In the genomic region with DNA sequence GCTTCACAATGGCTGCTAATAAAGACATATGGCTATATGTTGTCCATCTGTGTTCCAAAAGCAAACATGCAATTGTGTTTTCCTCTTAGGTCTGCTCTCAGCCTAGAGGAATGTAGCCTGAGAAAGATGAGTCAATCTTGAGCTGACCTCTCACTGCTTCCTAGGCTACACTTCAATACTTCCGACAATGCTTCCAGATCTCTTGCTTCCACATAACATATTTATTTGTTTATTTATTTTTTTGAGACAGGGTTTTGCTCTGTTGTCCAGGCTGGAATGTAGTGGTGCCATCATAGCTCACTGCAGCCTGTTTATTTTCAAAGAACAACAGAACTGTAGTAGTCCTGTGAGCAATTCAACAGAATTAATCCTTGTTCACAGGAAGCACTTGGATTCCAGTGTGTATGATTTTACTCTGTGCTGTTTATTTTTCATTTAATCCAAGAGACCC, we compare ENCODE assay signal across 10 cellular contexts.
DNase-seq lines count a peak whose midpoint lies in the region; ATAC-seq and TF ChIP-seq lines count a peak whose summit lies in the region.
"Had no signal": no experiment of that assay in that cellular context is flagged by ENCODE, and none has a peak within 500 bp of the region (broad histone marks: within the 10 kb centered on the region; RNA-seq: fewer than 3 reads in every experiment).

No MANE protein-coding gene starts in this region.

- H3K27me3 Mint-ChIP-seq in HFFc6 (ENCODE audit: insufficient read depth) (no peaks in the 10 kb centered on the region), glutamatergic neuron (ENCODE audit: unreplicated experiment) (no peaks in the 10 kb centered on the region)
- H3K27me3 Mint-ChIP-seq: stimulated activated memory B cell treated with anti-CD40 and anti-IgM and Interleukin-4, amounts not matched to agents 10 μg/mL and 1 μg/mL and 100 μg/mL, for 72 hours had no signal

- peak overlapping the region; percentile 7 for H3K4me3 ChIP-seq in adipocyte (ENCODE audit: low read length)
- H3K4me3 ChIP-seq in smooth muscle cell: no peak overlapping the region

- H3K27ac ChIP-seq in smooth muscle cell (ENCODE audit: low read depth): peak overlapping the region; percentile 72

- H3K4me2 ChIP-seq in smooth muscle cell: peak overlapping the region; percentile 12

- peaks cover 60% of the 10 kb centered on the region for H3K4me1 Mint-ChIP-seq in HFFc6 (ENCODE audit: low read depth)
- peaks cover 15% of the 10 kb centered on the region for H3K4me1 Mint-ChIP-seq in glutamatergic neuron (ENCODE audit: low read depth, unreplicated experiment)
- H3K4me1 Mint-ChIP-seq: stimulated activated memory B cell treated with anti-CD40 and anti-IgM and Interleukin-4, amounts not matched to agents 10 μg/mL and 1 μg/mL and 100 μg/mL, for 72 hours had no signal

- 17% methylated on average over 1 of the region's 1 CpG for whole genome bisulfite sequencing in smooth muscle cell (ENCODE audit: low lambda C conversion rate)

- peaks cover 19% of the 10 kb centered on the region for H3K4me1 ChIP-seq in adipocyte (ENCODE audit: control insufficient read depth, insufficient read depth, low read length)
- no peaks in the 10 kb centered on the region for H3K4me1 ChIP-seq in smooth muscle cell (ENCODE audit: low read depth)

- H3K9ac ChIP-seq in adipocyte (ENCODE audit: low read length) (no peak overlapping the region), smooth muscle cell (ENCODE audit: low read depth) (no peak overlapping the region)

- peak; percentile 68 for DNase-seq in HFFc6
- DNase-seq in adipocyte (ENCODE audit: low read depth): peak; percentile 58
- peak; percentile 84 for DNase-seq in glomerular endothelial cell (ENCODE audit: extremely low read depth, low read depth, low spot score)
- no peak for DNase-seq in smooth muscle cell (lab: John Stamatoyannopoulos, UW; ENCODE audit: unreplicated experiment)
- DNase-seq in NK-92 (lab: John Stamatoyannopoulos, UW; ENCODE audit: unreplicated experiment): no peak
- no peak for DNase-seq in glutamatergic neuron
- DNase-seq: activated naive CD4-positive, alpha-beta T cell treated with anti-CD3 and anti-CD28 coated beads for 36 hours; NCI-H1105 had no signal

- H3K27me3 ChIP-seq in adipocyte (replicated peaks; ENCODE audit: control insufficient read depth, insufficient read depth, low read length): no peaks in the 10 kb centered on the region
- H3K27me3 ChIP-seq in smooth muscle cell (ENCODE audit: low read depth): no peaks in the 10 kb centered on the region

- H2AFZ ChIP-seq in smooth muscle cell (ENCODE audit: low read depth): peak overlapping the region; percentile 43

- TF ChIP-seq CTCF in HFFc6 (IDR thresholded peaks at IDR 0.05): no peak
- TF ChIP-seq CTCF in smooth muscle cell (IDR thresholded peaks at IDR 0.05; ENCODE audit: borderline replicate concordance, insufficient read depth, poor library complexity, severe bottlenecking): no peak
- TF ChIP-seq CTCF in glutamatergic neuron (IDR thresholded peaks at IDR 0.05; ENCODE audit: partially characterized antibody, unreplicated experiment): no peak

- peaks cover 21% of the 10 kb centered on the region for H3K9me3 Mint-ChIP-seq in HFFc6
- H3K9me3 Mint-ChIP-seq in glutamatergic neuron (ENCODE audit: unreplicated experiment): peaks cover 2% of the 10 kb centered on the region

- peaks cover 9% of the 10 kb centered on the region for H3K9me3 ChIP-seq in adipocyte (ENCODE audit: control insufficient read depth, low read length)
- peaks cover 7% of the 10 kb centered on the region for H3K9me3 ChIP-seq in smooth muscle cell (replicated peaks; ENCODE audit: low read depth)

- no peaks in the 10 kb centered on the region for H3F3A ChIP-seq in smooth muscle cell (ENCODE audit: low read depth)

- H3K36me3 ChIP-seq in adipocyte (ENCODE audit: control insufficient read depth, insufficient read depth, low read length, severe bottlenecking): no peaks in the 10 kb centered on the region
- H3K36me3 ChIP-seq in smooth muscle cell (ENCODE audit: low read depth): no peaks in the 10 kb centered on the region

- H4K20me1 ChIP-seq in smooth muscle cell (ENCODE audit: low read depth): no peaks in the 10 kb centered on the region

- H3K79me2 ChIP-seq in smooth muscle cell (ENCODE audit: low read depth): no peaks in the 10 kb centered on the region

- ATAC-seq in GM18870 (IDR thresholded peaks at IDR 0.05; ENCODE audit: unreplicated experiment): no peak
- ATAC-seq: stimulated activated memory B cell treated with anti-CD40 and anti-IgM and Interleukin-4, amounts not matched to agents 10 μg/mL and 1 μg/mL and 100 μg/mL, for 72 hours had no signal

- H3K4me3 Mint-ChIP-seq in HFFc6 (peak overlapping the region; percentile 41; the same call in 1 of the 2 replicates), glutamatergic neuron (ENCODE audit: unreplicated experiment) (no peak overlapping the region)
- H3K4me3 Mint-ChIP-seq: activated naive CD4-positive, alpha-beta T cell treated with anti-CD3 and anti-CD28 coated beads for 36 hours; stimulated activated memory B cell treated with anti-CD40 and anti-IgM and Interleukin-4, amounts not matched to agents 10 μg/mL and 1 μg/mL and 100 μg/mL, for 72 hours had no signal

- H3K27ac Mint-ChIP-seq in HFFc6: peak overlapping the region; percentile 84
- H3K27ac Mint-ChIP-seq in glutamatergic neuron (ENCODE audit: unreplicated experiment): no peak overlapping the region
- H3K27ac Mint-ChIP-seq: activated naive CD4-positive, alpha-beta T cell treated with anti-CD3 and anti-CD28 coated beads for 36 hours; stimulated activated memory B cell treated with anti-CD40 and anti-IgM and Interleukin-4, amounts not matched to agents 10 μg/mL and 1 μg/mL and 100 μg/mL, for 72 hours had no signal

- H3K36me3 Mint-ChIP-seq in HFFc6 (ENCODE audit: low read depth) (peaks cover 19% of the 10 kb centered on the region), glutamatergic neuron (ENCODE audit: unreplicated experiment) (peaks cover 11% of the 10 kb centered on the region)

Comparison
In these comparisons a context has a peak if more than half of its experiments do, and no peak if none do; other contexts are left out.
1. DNase-seq: peak in HFFc6 (single experiment), adipocyte (single experiment) and glomerular endothelial cell (single experiment); none in smooth muscle cell (single experiment), NK-92 (single experiment) and glutamatergic neuron (single experiment).